In genomic region chr1:157833155-157833554, GRCh38 we compare ENCODE assay signal across 16 cellular contexts. TPM values are rescaled to one million over a fixed set of nuclear protein-coding genes. Genes with fewer than 3 reads are reported as not detected.
DNase-seq lines count a peak whose midpoint lies in the region; ATAC-seq and TF ChIP-seq lines count a peak whose summit lies in the region.
"Had no signal": no experiment of that assay in that cellular context is flagged by ENCODE, and none has a peak within 500 bp of the region (broad histone marks: within the 10 kb centered on the region; RNA-seq: fewer than 3 reads in every experiment).

No MANE protein-coding gene starts in this region.

- peak; percentile 48 for ATAC-seq in GM19025 (IDR thresholded peaks at IDR 0.05; ENCODE audit: low read depth, unreplicated experiment)
- peak; percentile 75 for ATAC-seq in memory B cell (ENCODE audit: low read depth)
- ATAC-seq: GM23338 had no signal

- peaks cover 43% of the 10 kb centered on the region for H3K4me1 ChIP-seq in OCI-LY3 (ENCODE audit: low read length)

- no peak overlapping the region for H2AFZ ChIP-seq in OCI-LY3 (ENCODE audit: low read depth, low read length)

- H3K27me3 Mint-ChIP-seq in memory B cell (no peaks in the 10 kb centered on the region), nephron progenitor cell (ENCODE audit: low read depth, poor library complexity) (peaks cover 9% of the 10 kb centered on the region), mesothelial cell of epicardium (ENCODE audit: low read depth) (peaks cover 10% of the 10 kb centered on the region)

- H3K36me3 Mint-ChIP-seq in memory B cell, result no peaks in the 10 kb centered on the region
- H3K36me3 Mint-ChIP-seq in nephron progenitor cell (ENCODE audit: low read depth), result no peaks in the 10 kb centered on the region
- no peaks in the 10 kb centered on the region for H3K36me3 Mint-ChIP-seq in mesothelial cell of epicardium

- H3K27me3 ChIP-seq in OCI-LY3 (ENCODE audit: low read depth, low read length) (peaks cover 22% of the 10 kb centered on the region), H7 (ENCODE audit: control insufficient read depth, insufficient read depth, low read length) (no peaks in the 10 kb centered on the region; the same call in 1 of the 2 replicates)

- H3K36me3 ChIP-seq in OCI-LY3 (replicated peaks; ENCODE audit: low read depth, low read length), result no peaks in the 10 kb centered on the region
- no peaks in the 10 kb centered on the region for H3K36me3 ChIP-seq in H7 (replicated peaks; ENCODE audit: control insufficient read depth, insufficient read depth, low read length)

- H3K4me1 Mint-ChIP-seq in memory B cell (peaks cover 30% of the 10 kb centered on the region), nephron progenitor cell (no peaks in the 10 kb centered on the region), mesothelial cell of epicardium (no peaks in the 10 kb centered on the region)
- H3K4me1 Mint-ChIP-seq: GM23338 had no signal

- DNase-seq in GM10248 (ENCODE audit: extremely low spot score) (peak; percentile 39), memory B cell (ENCODE audit: low spot score in 2 of 2) (no peak), nephron progenitor cell (no peak), mesothelial cell of epicardium (ENCODE audit: low spot score in 2 of 2, unreplicated experiment in 2 of 2) (no peak), superior temporal gyrus (ENCODE audit: extremely low spot score) (no peak), H7 (no peak)
- DNase-seq: Caco-2, Kasumi-1, NCI-H1417, NCI-H2029 treated with DMSO at 0.1 percent for 48 hours, NCI-H524, T-helper 1 cell had no signal

- H3K9me3 ChIP-seq in OCI-LY3 (ENCODE audit: insufficient read depth, low read length), result no peaks in the 10 kb centered on the region
- H3K9me3 ChIP-seq: Caco-2 had no signal

- no peak for TF ChIP-seq CTCF in GM10248 (IDR thresholded peaks at IDR 0.05; ENCODE audit: control extremely low read depth, extremely low read depth, low read depth, missing control alignments)
- TF ChIP-seq CTCF in OCI-LY3 (IDR thresholded peaks at IDR 0.05; ENCODE audit: low read depth, low read length), result no peak
- no peak for TF ChIP-seq CTCF in nephron progenitor cell (IDR thresholded peaks at IDR 0.05)
- no peak for TF ChIP-seq CTCF in mesothelial cell of epicardium (IDR thresholded peaks at IDR 0.05; ENCODE audit: unreplicated experiment)

- H3K27ac Mint-ChIP-seq in memory B cell, result peak overlapping the region; percentile 82
- H3K27ac Mint-ChIP-seq in nephron progenitor cell, result no peak overlapping the region
- H3K27ac Mint-ChIP-seq in mesothelial cell of epicardium, result no peak overlapping the region
- H3K27ac Mint-ChIP-seq: GM23338 had no signal

- no peak overlapping the region; the same call in 1 of the 2 replicates for H3K4me3 ChIP-seq in OCI-LY3 (ENCODE audit: low read length)
- H3K4me3 ChIP-seq in H7 (ENCODE audit: insufficient read depth, low read depth, low read length), result no peak overlapping the region
- H3K4me3 ChIP-seq: GM23338 had no signal

- H3K9me3 Mint-ChIP-seq in memory B cell, result no peaks in the 10 kb centered on the region
- no peaks in the 10 kb centered on the region for H3K9me3 Mint-ChIP-seq in nephron progenitor cell
- H3K9me3 Mint-ChIP-seq in mesothelial cell of epicardium, result no peaks in the 10 kb centered on the region
- H3K9me3 Mint-ChIP-seq: GM23338 had no signal

- H4K20me1 ChIP-seq in OCI-LY3 (ENCODE audit: insufficient read depth, low read length), result no peaks in the 10 kb centered on the region

- H3K9ac ChIP-seq in OCI-LY3 (ENCODE audit: low read length), result no peak overlapping the region

- CTCF ChIA-PET in GM10248 (lab: Yijun Ruan, JAX), result no interaction called here

- no peak overlapping the region for H3K27ac ChIP-seq in OCI-LY3 (ENCODE audit: low read length)

- POLR2A ChIA-PET in GM10248 (lab: Yijun Ruan, JAX), result no interaction called here

- H3K79me2 ChIP-seq in OCI-LY3 (ENCODE audit: low read length), result no peaks in the 10 kb centered on the region

- H3K4me2 ChIP-seq in OCI-LY3 (ENCODE audit: low read length), result peak overlapping the region; percentile 30
- H3K4me2 ChIP-seq: GM23338 had no signal

- H3K4me3 Mint-ChIP-seq in memory B cell, result peak overlapping the region; percentile 76
- H3K4me3 Mint-ChIP-seq in nephron progenitor cell, result no peak overlapping the region
- no peak overlapping the region for H3K4me3 Mint-ChIP-seq in mesothelial cell of epicardium
- H3K4me3 Mint-ChIP-seq: GM23338 had no signal

RNA-seq across cellular contexts. Expression of gene CD5L, which starts 8.5 kb away (rescaled TPM):
- total RNA-seq in mesothelial cell of epicardium, result not detected in 3 replicates
- not detected in 2 replicates for total RNA-seq in H7 (2014; rRNA removed; shearing (Covaris generic))
- total RNA-seq: Caco-2, GM23338 had no signal

RNA-seq across cellular contexts. Expression of gene FCRL1, which starts 13.2 kb away (rescaled TPM):
- total RNA-seq in mesothelial cell of epicardium, result not detected in 3 replicates
- not detected in 2 replicates for total RNA-seq in H7 (2014; rRNA removed; shearing (Covaris generic))
- total RNA-seq: Caco-2, GM23338, RPMI7951 had no signal

RNA-seq across cellular contexts. Expression of gene FCRL2, which starts 56.2 kb away (rescaled TPM):
- total RNA-seq in mesothelial cell of epicardium, result not detected in 3 replicates
- total RNA-seq in H7 (2014; rRNA removed; shearing (Covaris generic)), result not detected in 2 replicates
- total RNA-seq: Caco-2, GM23338, RPMI7951 had no signal
